Comparison of ENCODE assay signal across 11 cellular contexts in the genomic region with DNA sequence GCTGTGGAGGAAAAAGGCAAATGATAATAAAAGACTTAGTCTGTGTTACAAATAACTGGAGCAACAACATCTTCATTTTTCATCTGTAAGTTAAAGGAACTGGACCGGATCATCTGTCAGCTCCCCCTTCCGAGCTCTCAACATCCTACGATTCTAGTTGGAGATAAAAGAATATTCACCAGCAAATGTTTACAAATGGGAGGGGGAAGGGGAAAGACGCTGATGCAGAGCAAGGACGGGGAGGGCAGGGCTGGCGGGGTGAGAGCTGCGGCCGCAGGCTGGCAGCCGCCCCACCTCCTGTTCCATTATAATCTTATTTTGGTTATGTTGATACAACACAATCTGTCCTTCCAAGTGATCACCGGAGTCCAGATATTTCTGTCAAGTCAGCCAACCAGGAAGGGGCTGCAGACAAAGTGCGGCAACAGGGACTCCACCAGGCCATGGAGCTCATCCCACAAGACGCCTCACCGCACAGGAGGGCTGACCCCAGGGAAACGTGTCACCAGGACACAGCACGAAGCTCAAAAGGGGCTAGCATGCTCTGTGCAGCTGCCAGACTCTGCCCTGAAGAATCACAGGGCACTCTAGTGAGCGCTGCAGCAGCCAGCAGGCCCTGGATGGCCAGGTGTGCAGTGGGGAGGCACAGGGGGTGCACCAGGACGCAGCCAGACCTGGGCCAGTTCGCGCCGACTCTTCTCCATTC. TPM values are rescaled to one million over a fixed set of nuclear protein-coding genes. Genes with fewer than 3 reads are reported as not detected.
A peak's percentile ranks its signal among the peaks of the same experiment; 100 is the strongest.
DNase-seq lines count a peak whose midpoint lies in the region; ATAC-seq, FAIRE-seq and TF ChIP-seq lines count a peak whose summit lies in the region.
"Had no signal": no experiment of that assay in that cellular context is flagged by ENCODE, and none has a peak within 500 bp of the region (broad histone marks: within the 10 kb centered on the region; RNA-seq: fewer than 3 reads in every experiment).

No MANE protein-coding gene starts in this region.

- no peak overlapping the region for H3K23ac ChIP-seq in H1 (ENCODE audit: insufficient read length)

- in situ Hi-C loops in GM13976 (cut with MboI; ENCODE audit: low sequenced_read_pairs, unreplicated experiment): no loop called here

- peak in 1 of 2 donors; percentile 16 for ATAC-seq in activated naive CD4-positive, alpha-beta T cell treated with anti-CD3 and anti-CD28 coated beads, Interleukin-2, amount 50 U/mL, for 72 hours
- ATAC-seq in mucosa of descending colon (peak; percentile 31), HG03045 (IDR thresholded peaks at IDR 0.05; ENCODE audit: unreplicated experiment) (no peak)

- no peak overlapping the region for H2BK12ac ChIP-seq in H1 (ENCODE audit: low read depth, low read length)

- POLR2A ChIA-PET in H1 (lab: Charles Lee; ENCODE audit: partially characterized antibody): no interaction called here

- peaks cover 0 to 11% (median 4%) of the 10 kb centered on the region in 4 experiments; a peak in 5 of 8 replicates for H3K36me3 ChIP-seq in H1 (ENCODE audit: control insufficient read depth in 2 of 4, insufficient read depth in 4 of 4, low read length in 3 of 4)
- H3K36me3 ChIP-seq in mucosa of descending colon (ENCODE audit: low read depth): no peaks in the 10 kb centered on the region
- H3K36me3 ChIP-seq in vagina: peaks cover 0 to 11% of the 10 kb centered on the region in 2 donors

- no peak overlapping the region for H3K14ac ChIP-seq in H1 (ENCODE audit: insufficient read length)

- TF ChIP-seq RAD21 in H1 (IDR thresholded peaks at IDR 0.05 in 1 of 2, conservative IDR thresholded peaks at IDR 0.05 in 1 of 2; ENCODE audit: low read depth in 2 of 2, low read length in 2 of 2): no peak

- DNase-seq in activated naive CD4-positive, alpha-beta T cell treated with anti-CD3 and anti-CD28 coated beads, Interleukin-2, amount 50 U/mL, for 72 hours (ENCODE audit: low spot score in 2 of 2): no peak
- DNase-seq in activated naive CD4-positive, alpha-beta T cell treated with Interleukin-2 at 50 U/mL for 16 hours: no peak
- DNase-seq in H1 (ENCODE audit: low read depth in 1 of 2, low spot score in 2 of 2) (no peak), mucosa of descending colon (peak in 2 of 3 donors; percentile 23 to 44), vagina (ENCODE audit: extremely low spot score in 2 of 2) (no peak), NCI-H187 (lab: John Stamatoyannopoulos, UW) (no peak), GM13976 (ENCODE audit: low spot score) (no peak)
- DNase-seq: Caco-2, NCI-H774 had no signal

- peak overlapping the region; percentile 60; the same call in 1 of the 2 replicates for H2BK5ac ChIP-seq in H1 (ENCODE audit: low read depth, low read length)

- no peak for TF ChIP-seq CTCF in H1 (IDR thresholded peaks at IDR 0.05; ENCODE audit: control extremely low read depth in 1 of 3, insufficient read depth in 1 of 3, low read depth in 1 of 3, low read length in 3 of 3)
- TF ChIP-seq CTCF in mucosa of descending colon (IDR thresholded peaks at IDR 0.05): no peak
- TF ChIP-seq CTCF in vagina (IDR thresholded peaks at IDR 0.05): no peak
- TF ChIP-seq CTCF in GM13976 (IDR thresholded peaks at IDR 0.05; ENCODE audit: borderline replicate concordance, control extremely low read depth, extremely low read depth, insufficient read depth, missing control alignments): no peak

- no peak for FAIRE-seq in H1 (lab: Jason Lieb, UNC)

- H3K79me2 ChIP-seq in H1 (ENCODE audit: control insufficient read depth in 1 of 2, insufficient read depth in 2 of 2, low read length in 2 of 2): peaks cover 0 to 18% of the 10 kb centered on the region in 2 experiments; a peak in 1 of 4 replicates

- H3K9me3 ChIP-seq in H1 (ENCODE audit: insufficient read depth in 2 of 2, low read depth in 1 of 2, low read length in 1 of 2) (no peaks in the 10 kb centered on the region), mucosa of descending colon (no peaks in the 10 kb centered on the region), vagina (no peaks in the 10 kb centered on the region)
- H3K9me3 ChIP-seq: Caco-2, thoracic aorta had no signal

- no peak overlapping the region for H2BK120ac ChIP-seq in H1 (replicated peaks; ENCODE audit: low read depth, low read length)

- 0 out of 7 replicates have a peak overlapping the region, but pooled peaks of 1 of the 4 experiments have one; percentile 14 for H3K9ac ChIP-seq in H1 (replicated peaks in 1 of 4; ENCODE audit: extremely low read depth in 1 of 4, low read depth in 3 of 4, low read length in 3 of 4)

- CTCF ChIA-PET in H1 (lab: Charles Lee; ENCODE audit: partially characterized antibody): interaction anchor here (0.7 to 1.4 kb wide), 5 partner anchors 8 to 272 kb away, joined by 3 to 4 read pairs (median 3); no protein-coding TSS in a partner anchor

- no peak overlapping the region for H4K91ac ChIP-seq in H1 (replicated peaks; ENCODE audit: insufficient read length, low read length)

- no peak overlapping the region for H3K56ac ChIP-seq in H1 (replicated peaks; ENCODE audit: insufficient read length, low read depth, low read length)

- TF ChIP-seq EP300 in H1 (IDR thresholded peaks at IDR 0.05; ENCODE audit: borderline replicate concordance in 1 of 2, low read depth in 2 of 2, low read length in 2 of 2): no peak

- H4K20me1 ChIP-seq in H1 (replicated peaks in 1 of 2; ENCODE audit: control insufficient read depth in 1 of 2, insufficient read depth in 2 of 2, low read length in 2 of 2): peaks cover 5 to 15% of the 10 kb centered on the region in 2 experiments

- no peak overlapping the region for H2BK20ac ChIP-seq in H1 (ENCODE audit: low read length)

- intact Hi-C loops in mucosa of descending colon (cut with DNase I, micrococcal nuclease) (no loop called here), vagina (cut with DNase I) (no loop called here)

- H2AFZ ChIP-seq in H1 (ENCODE audit: low read length): no peak overlapping the region

- no peak overlapping the region for H4K8ac ChIP-seq in H1 (ENCODE audit: extremely low read depth, insufficient read depth, low read length)

- H4K5ac ChIP-seq in H1 (ENCODE audit: insufficient read length, low read depth, low read length): no peak overlapping the region

- no peaks in the 10 kb centered on the region for H3K23me2 ChIP-seq in H1 (ENCODE audit: low read depth, low read length)

- H3K79me1 ChIP-seq in H1 (ENCODE audit: low read depth, low read length): peaks cover 9% of the 10 kb centered on the region

- no peak for TF ChIP-seq POLR2A in H1 (IDR thresholded peaks at IDR 0.05; ENCODE audit: control extremely low read depth in 1 of 2, low read depth in 2 of 2, low read length in 2 of 2)
- TF ChIP-seq POLR2A in vagina (IDR thresholded peaks at IDR 0.05): no peak

- H3K4me1 ChIP-seq in H1 (replicated peaks in 1 of 4; ENCODE audit: control insufficient read depth in 3 of 4, insufficient read depth in 4 of 4, low read length in 3 of 4) (peaks cover 0 to 4% (median 0%) of the 10 kb centered on the region in 4 experiments; a peak in 2 of 7 replicates), mucosa of descending colon (ENCODE audit: low read depth) (peaks cover 27% of the 10 kb centered on the region), vagina (peaks cover 53% of the 10 kb centered on the region)
- H3K4me1 ChIP-seq: Caco-2 had no signal

- H3K27ac Mint-ChIP-seq in activated naive CD4-positive, alpha-beta T cell treated with anti-CD3 and anti-CD28 coated beads, Interleukin-2, amount 50 U/mL, for 72 hours: peak overlapping the region; percentile 17 to 57

- no peak overlapping the region for H3K27ac ChIP-seq in H1 (ENCODE audit: low read depth, low read length)
- peak overlapping the region; percentile 75 for H3K27ac ChIP-seq in vagina
- H3K27ac ChIP-seq: thoracic aorta had no signal

- peaks cover 0 to 5% of the 10 kb centered on the region in 2 donors for H3K36me3 Mint-ChIP-seq in activated naive CD4-positive, alpha-beta T cell treated with anti-CD3 and anti-CD28 coated beads, Interleukin-2, amount 50 U/mL, for 72 hours

- H3K27me3 ChIP-seq in H1 (replicated peaks in 1 of 4; ENCODE audit: control insufficient read depth in 3 of 4, extremely low read depth in 1 of 4, insufficient read depth in 3 of 4, low read length in 3 of 4) (no peaks in the 10 kb centered on the region), vagina (no peaks in the 10 kb centered on the region)

- H3K4me2 ChIP-seq in H1 (ENCODE audit: insufficient read depth in 1 of 2, low read depth in 2 of 2, low read length in 2 of 2): no peak overlapping the region

- H3K4me3 ChIP-seq in H1 (ENCODE audit: extremely low read depth in 1 of 4, insufficient read depth in 2 of 4, low read depth in 3 of 4, low read length in 4 of 4) (no peak overlapping the region), mucosa of descending colon (no peak overlapping the region), vagina (no peak overlapping the region)
- H3K4me3 ChIP-seq: thoracic aorta had no signal

- H2BK15ac ChIP-seq in H1 (ENCODE audit: low read length): no peak overlapping the region

- no peak overlapping the region for H3K18ac ChIP-seq in H1 (ENCODE audit: extremely low read depth, low read length)

- no peak overlapping the region for H3K4ac ChIP-seq in H1 (replicated peaks; ENCODE audit: insufficient read length, low read depth, low read length)

- H2AK5ac ChIP-seq in H1 (ENCODE audit: low read depth, low read length): no peak overlapping the region

- WGBS in H1 (ENCODE audit: extremely low coverage in 1 of 2, insufficient coverage in 1 of 2, insufficient read length in 1 of 2, insufficient replicate concordance in 2 of 2, low coverage in 1 of 2, low lambda C conversion rate in 2 of 2, missing lambda C conversion rate in 1 of 2), 2 experiments: 89% methylated on average over 20 of the region's 20 CpGs; no CpG with 5 or more reads in 1 of the 2 experiments

- H3K9me3 Mint-ChIP-seq in activated naive CD4-positive, alpha-beta T cell treated with anti-CD3 and anti-CD28 coated beads, Interleukin-2, amount 50 U/mL, for 72 hours: no peaks in the 10 kb centered on the region

RNA-seq across cellular contexts. Expression of a gene that starts 19.7 kb away (rescaled TPM):
- 10 to 100 TPM; 25.3 to 36.0 TPM for total RNA-seq in activated naive CD4-positive, alpha-beta T cell treated with anti-CD3 and anti-CD28 coated beads, Interleukin-2, amount 50 U/mL, for 72 hours
- total RNA-seq in H1 (2021; fragmentation: NEBNext Ultra II Directional; extraction: Animal tissue kit (Norgen Biotek cat#: 25700)): 20.7 and 21.6 TPM in 2 replicates
- 8.3 and 12.2 TPM in 2 replicates for polyA plus RNA-seq in H1 (2011; rRNA removed)
- 9.7 TPM for polyA plus RNA-seq in H1 (2011; cell fraction: cytosol; rRNA removed)
- 20.1 TPM for polyA plus RNA-seq in H1 (2011; cell fraction: nucleus; rRNA removed)
- polyA plus RNA-seq in H1 (2012, experiment 1 of 2): 8.1 to 13.1 TPM (median 11.7 TPM) in 4 replicates
- 9.3 TPM for polyA plus RNA-seq in H1 (2012, experiment 2 of 2)
- 8.7 TPM for polyA plus RNA-seq in H1 (2013, experiment 1 of 2)
- 8.0 TPM for polyA plus RNA-seq in H1 (2013, experiment 2 of 2)
- 12.2 and 17.5 TPM in 2 replicates for polyA minus RNA-seq in H1 (2011; rRNA and poly(A)+ RNA removed)
- polyA minus RNA-seq in H1 (2011; cell fraction: cytosol; rRNA and poly(A)+ RNA removed): 11.9 TPM
- 11.0 TPM for polyA minus RNA-seq in H1 (2011; cell fraction: nucleus; rRNA and poly(A)+ RNA removed)
- total RNA-seq in mucosa of descending colon (100 to 1,000 TPM in 1 of 3 donors, 10 to 100 TPM in 2; 54.2 to 104 (median 63.9) TPM), vagina (93.3 TPM)

RNA-seq across cellular contexts. Expression of a gene that starts 28.2 kb away (rescaled TPM):
- 10 to 100 TPM; 64.7 to 83.4 TPM for total RNA-seq in activated naive CD4-positive, alpha-beta T cell treated with anti-CD3 and anti-CD28 coated beads, Interleukin-2, amount 50 U/mL, for 72 hours
- 47.1 and 48.5 TPM in 2 replicates for total RNA-seq in H1 (2021; fragmentation: NEBNext Ultra II Directional; extraction: Animal tissue kit (Norgen Biotek cat#: 25700))
- polyA plus RNA-seq in H1 (2011; rRNA removed): 15.4 and 29.5 TPM in 2 replicates
- polyA plus RNA-seq in H1 (2011; cell fraction: cytosol; rRNA removed): 19.4 TPM
- polyA plus RNA-seq in H1 (2011; cell fraction: nucleus; rRNA removed): 8.9 TPM
- polyA plus RNA-seq in H1 (2012, experiment 1 of 2): 32.1 to 52.5 TPM (median 38.8 TPM) in 4 replicates
- 12.7 TPM for polyA plus RNA-seq in H1 (2012, experiment 2 of 2)
- polyA plus RNA-seq in H1 (2013, experiment 1 of 2): 33.5 TPM
- polyA plus RNA-seq in H1 (2013, experiment 2 of 2): 32.1 TPM
- polyA minus RNA-seq in H1 (2011; rRNA and poly(A)+ RNA removed): 14.0 and 18.3 TPM in 2 replicates
- polyA minus RNA-seq in H1 (2011; cell fraction: cytosol; rRNA and poly(A)+ RNA removed): 17.2 TPM
- polyA minus RNA-seq in H1 (2011; cell fraction: nucleus; rRNA and poly(A)+ RNA removed): 12.2 TPM
- total RNA-seq in mucosa of descending colon: 10 to 100 TPM; 66.5 to 82.9 (median 67.3) TPM
- total RNA-seq in vagina: 44.9 TPM

RNA-seq across cellular contexts. Expression of a gene that starts 46.7 kb away (rescaled TPM):
- total RNA-seq in activated naive CD4-positive, alpha-beta T cell treated with anti-CD3 and anti-CD28 coated beads, Interleukin-2, amount 50 U/mL, for 72 hours: 10 to 100 TPM; 12.2 to 16.9 TPM
- total RNA-seq in H1 (2021; fragmentation: NEBNext Ultra II Directional; extraction: Animal tissue kit (Norgen Biotek cat#: 25700)): 5.4 and 6.0 TPM in 2 replicates
- 5.0 and 8.4 TPM in 2 replicates for polyA plus RNA-seq in H1 (2011; rRNA removed)
- 4.1 TPM for polyA plus RNA-seq in H1 (2011; cell fraction: cytosol; rRNA removed)
- 4.6 TPM for polyA plus RNA-seq in H1 (2011; cell fraction: nucleus; rRNA removed)
- polyA plus RNA-seq in H1 (2012, experiment 1 of 2): 3.8 to 6.0 TPM (median 4.6 TPM) in 4 replicates
- 6.0 TPM for polyA plus RNA-seq in H1 (2012, experiment 2 of 2)
- 4.1 TPM for polyA plus RNA-seq in H1 (2013, experiment 1 of 2)
- polyA plus RNA-seq in H1 (2013, experiment 2 of 2): 4.7 TPM
- 1.6 and 2.3 TPM in 2 replicates for polyA minus RNA-seq in H1 (2011; rRNA and poly(A)+ RNA removed)
- polyA minus RNA-seq in H1 (2011; cell fraction: cytosol; rRNA and poly(A)+ RNA removed): 2.8 TPM
- 4.9 TPM for polyA minus RNA-seq in H1 (2011; cell fraction: nucleus; rRNA and poly(A)+ RNA removed)
- 1 to 10 TPM; 2.5 to 4.2 (median 3.0) TPM for total RNA-seq in mucosa of descending colon
- total RNA-seq in vagina: 1.5 TPM

Comparison
In these comparisons a context has a peak if more than half of its experiments do, and no peak if none do; other contexts are left out.
1. DNase-seq: peak in mucosa of descending colon (2 of 3); none in activated naive CD4-positive, alpha-beta T cell treated with anti-CD3 and anti-CD28 coated beads, Interleukin-2, amount 50 U/mL, for 72 hours (0 of 2), activated naive CD4-positive, alpha-beta T cell treated with Interleukin-2 at 50 U/mL for 16 hours (single experiment), H1 (0 of 2), vagina (0 of 2), NCI-H187 (0 of 2) and GM13976 (single experiment).